16 cellular contexts compared by ENCODE assay signal in genomic region chr15:25236861-25237155, GRCh38.
DNase-seq lines count a peak whose midpoint lies in the region; ATAC-seq and TF ChIP-seq lines count a peak whose summit lies in the region.
"Had no signal": no experiment of that assay in that cellular context is flagged by ENCODE, and none has a peak within 500 bp of the region (broad histone marks: within the 10 kb centered on the region; RNA-seq: fewer than 3 reads in every experiment).

No MANE protein-coding gene starts in this region.

- H3K9me3 ChIP-seq in neuronal stem cell (replicated peaks in 1 of 2; ENCODE audit: control insufficient read depth in 2 of 2, insufficient read depth in 1 of 2, low read depth in 1 of 2, low read length in 2 of 2) (peaks cover 0 to 66% of the 10 kb centered on the region in 2 donors), aorta (ENCODE audit: control insufficient read depth, low read length) (no peaks in the 10 kb centered on the region)

- peaks cover 3% of the 10 kb centered on the region for H3K36me3 Mint-ChIP-seq in chondrocyte (ENCODE audit: low read depth)
- no peaks in the 10 kb centered on the region for H3K36me3 Mint-ChIP-seq in T-helper 2 cell treated with Interferon-gamma antibody and Interleukin-4, amounts not matched to agents 5 μg/mL and 100 μg/mL, for 36 hours (ENCODE audit: low read depth)

- no peak overlapping the region for H3K27ac ChIP-seq in neuronal stem cell (replicated peaks; ENCODE audit: low read length)
- H3K27ac ChIP-seq in aorta (ENCODE audit: low read depth in 1 of 2, low read length in 2 of 2): no peak overlapping the region

- H2AK5ac ChIP-seq in neuronal stem cell (ENCODE audit: low read depth, low read length): no peak overlapping the region

- peaks cover 35% of the 10 kb centered on the region for H3K9me3 Mint-ChIP-seq in chondrocyte (ENCODE audit: low read depth)
- peaks cover 26% of the 10 kb centered on the region for H3K9me3 Mint-ChIP-seq in T-helper 2 cell treated with Interferon-gamma antibody and Interleukin-4, amounts not matched to agents 5 μg/mL and 100 μg/mL, for 36 hours
- H3K9me3 Mint-ChIP-seq: CD4-positive, alpha-beta T cell had no signal

- H3K36me3 ChIP-seq in neuronal stem cell (replicated peaks in 1 of 2; ENCODE audit: control insufficient read depth in 2 of 2, insufficient read depth in 2 of 2, low read length in 2 of 2) (no peaks in the 10 kb centered on the region), aorta (ENCODE audit: control insufficient read depth in 1 of 2, insufficient read depth in 2 of 2, low read length in 1 of 2) (no peaks in the 10 kb centered on the region)
- H3K36me3 ChIP-seq: BE2C had no signal

- no peak overlapping the region for H3K4me2 ChIP-seq in neuronal stem cell (ENCODE audit: insufficient read depth, low read length, poor library complexity, severe bottlenecking)

- no peak for TF ChIP-seq CTCF in chondrocyte (IDR thresholded peaks at IDR 0.05)

- ATAC-seq in left cardiac atrium (no peak), left ventricle myocardium superior (no peak), aorta (ENCODE audit: low FRiP score) (no peak)

- DNase-seq in left cardiac atrium (peak; percentile 7), left ventricle myocardium superior (no peak), chondrocyte (ENCODE audit: low spot score) (peak; percentile 57), neuronal stem cell (ENCODE audit: low spot score) (no peak), aorta (peak; percentile 17 to 26), NCI-H1930 (lab: John Stamatoyannopoulos, UW) (no peak)
- no peak for DNase-seq in T-helper 2 cell treated with Interferon-gamma antibody and Interleukin-4, amounts not matched to agents 5 μg/mL and 100 μg/mL, for 36 hours (ENCODE audit: low spot score)
- DNase-seq: ACHN; BE2C; C1 segment of cervical spinal cord; Caco-2; CD4-positive, alpha-beta T cell; DMS79 treated with DMSO at 0.1 percent for 48 hours; GF-D8; H9; IMR-90 had no signal

- H3K4me1 Mint-ChIP-seq in chondrocyte (ENCODE audit: low read depth): no peaks in the 10 kb centered on the region
- H3K4me1 Mint-ChIP-seq in T-helper 2 cell treated with Interferon-gamma antibody and Interleukin-4, amounts not matched to agents 5 μg/mL and 100 μg/mL, for 36 hours (ENCODE audit: low read depth): no peaks in the 10 kb centered on the region
- H3K4me1 Mint-ChIP-seq: H9 had no signal

- H2BK12ac ChIP-seq in neuronal stem cell (ENCODE audit: low read length): no peak overlapping the region

- no peak overlapping the region for H3K23ac ChIP-seq in neuronal stem cell (ENCODE audit: low read depth, low read length, poor library complexity)

- peak overlapping the region; percentile 53 for H4K91ac ChIP-seq in neuronal stem cell (ENCODE audit: low read depth, low read length, poor library complexity)

- H3K9ac ChIP-seq in neuronal stem cell (ENCODE audit: low read depth, low read length, poor library complexity): no peak overlapping the region

- H3K27ac Mint-ChIP-seq in chondrocyte (ENCODE audit: unreplicated experiment): no peak overlapping the region
- H3K27ac Mint-ChIP-seq in T-helper 2 cell treated with Interferon-gamma antibody and Interleukin-4, amounts not matched to agents 5 μg/mL and 100 μg/mL, for 36 hours: no peak overlapping the region
- H3K27ac Mint-ChIP-seq: CD4-positive, alpha-beta T cell; H9 had no signal

- peaks cover 4% of the 10 kb centered on the region for H3K79me1 ChIP-seq in neuronal stem cell (ENCODE audit: low read depth, low read length)

- no peak overlapping the region for H2BK5ac ChIP-seq in neuronal stem cell (ENCODE audit: low read length)

- no peak overlapping the region for H3K4ac ChIP-seq in neuronal stem cell (ENCODE audit: low read length)

- no peak overlapping the region for H2BK120ac ChIP-seq in neuronal stem cell (ENCODE audit: low read depth, low read length)

- H3K4me3 Mint-ChIP-seq in chondrocyte (ENCODE audit: unreplicated experiment): no peak overlapping the region
- no peak overlapping the region for H3K4me3 Mint-ChIP-seq in T-helper 2 cell treated with Interferon-gamma antibody and Interleukin-4, amounts not matched to agents 5 μg/mL and 100 μg/mL, for 36 hours
- H3K4me3 Mint-ChIP-seq: CD4-positive, alpha-beta T cell; H9 had no signal

- no peak overlapping the region for H3K18ac ChIP-seq in neuronal stem cell (ENCODE audit: low read length)

- H3K27me3 ChIP-seq in neuronal stem cell (ENCODE audit: control insufficient read depth in 3 of 3, insufficient read depth in 3 of 3, low read depth in 1 of 3, low read length in 3 of 3): no peaks in the 10 kb centered on the region
- H3K27me3 ChIP-seq in aorta (ENCODE audit: control insufficient read depth in 1 of 2, insufficient read depth in 2 of 2, low read length in 1 of 2): no peaks in the 10 kb centered on the region
- H3K27me3 ChIP-seq: BE2C had no signal

- H3K4me3 ChIP-seq in neuronal stem cell (ENCODE audit: low read length in 2 of 2) (no peak overlapping the region), aorta (ENCODE audit: low read length in 2 of 2) (no peak overlapping the region)

- WGBS in neuronal stem cell (ENCODE audit: extremely low coverage in 2 of 2, insufficient read length in 2 of 2, insufficient replicate concordance in 1 of 2), 2 donors: no CpG with 5 or more reads among the region's 3 CpGs
- WGBS in aorta, 2 donors: 86 to 94% methylated on average over 3 of the region's 3 CpGs

- no peaks in the 10 kb centered on the region for H3K27me3 Mint-ChIP-seq in chondrocyte (ENCODE audit: low read depth)
- H3K27me3 Mint-ChIP-seq in T-helper 2 cell treated with Interferon-gamma antibody and Interleukin-4, amounts not matched to agents 5 μg/mL and 100 μg/mL, for 36 hours (ENCODE audit: low read depth): no peaks in the 10 kb centered on the region
- H3K27me3 Mint-ChIP-seq: CD4-positive, alpha-beta T cell had no signal

- no peak overlapping the region for H3K14ac ChIP-seq in neuronal stem cell (ENCODE audit: low read length)

- intact Hi-C loops in left cardiac atrium (cut with DNase I): no loop called here
- intact Hi-C loops in left ventricle myocardium superior (cut with micrococcal nuclease): no loop called here
- intact Hi-C loops in aorta (cut with DNase I): no loop called here

- H2BK15ac ChIP-seq in neuronal stem cell (ENCODE audit: low read length): no peak overlapping the region

- H3K4me1 ChIP-seq in neuronal stem cell (ENCODE audit: control insufficient read depth in 2 of 2, insufficient read depth in 1 of 2, low read depth in 1 of 2, low read length in 2 of 2) (no peaks in the 10 kb centered on the region), aorta (ENCODE audit: control insufficient read depth in 1 of 2, insufficient read depth in 2 of 2, low read length in 2 of 2) (no peaks in the 10 kb centered on the region)
- H3K4me1 ChIP-seq: BE2C, Caco-2 had no signal

- no peak overlapping the region for H2AFZ ChIP-seq in neuronal stem cell (ENCODE audit: low read length)

- no peak overlapping the region for H4K8ac ChIP-seq in neuronal stem cell (ENCODE audit: low read depth, low read length)

Comparison
In these comparisons a context has a peak if more than half of its experiments do, and no peak if none do; other contexts are left out.
1. DNase-seq: peak in left cardiac atrium (single experiment), chondrocyte (single experiment) and aorta (2 of 2); none in left ventricle myocardium superior (single experiment), neuronal stem cell (single experiment), T-helper 2 cell treated with Interferon-gamma antibody and Interleukin-4, amounts not matched to agents 5 μg/mL and 100 μg/mL, for 36 hours (single experiment) and NCI-H1930 (0 of 2).